In genomic region chr12:122506393-122506938, GRCh38 we compare ENCODE assay signal across 9 cellular contexts.
"Had no signal": no experiment of that assay in that cellular context is flagged by ENCODE, and none has a peak within 500 bp of the region (broad histone marks: within the 10 kb centered on the region; RNA-seq: fewer than 3 reads in every experiment).

No MANE protein-coding gene starts in this region.

- H3K4me1 Mint-ChIP-seq: endodermal cell had no signal

- DNase-seq: activated CD8-positive, alpha-beta memory T cell treated with anti-CD3 and anti-CD28 coated beads for 24 hours; activated naive CD4-positive, alpha-beta T cell treated with anti-CD3 and anti-CD28 coated beads, Interleukin-2, amount 10 ng/mL, durations not matched to agents 7 days and 5 days; amniotic stem cell; left ventricle myocardium superior; mesenchymal stem cell; T-helper 2 cell had no signal

- H3K27me3 Mint-ChIP-seq: activated naive CD4-positive, alpha-beta T cell treated with anti-CD3 and anti-CD28 coated beads, Interleukin-2, amount 10 ng/mL, durations not matched to agents 7 days and 5 days; brain had no signal

- H3K27ac Mint-ChIP-seq: activated naive CD4-positive, alpha-beta T cell treated with anti-CD3 and anti-CD28 coated beads, Interleukin-2, amount 10 ng/mL, durations not matched to agents 7 days and 5 days; endodermal cell had no signal

- H3K9me3 Mint-ChIP-seq: activated naive CD4-positive, alpha-beta T cell treated with anti-CD3 and anti-CD28 coated beads, Interleukin-2, amount 10 ng/mL, durations not matched to agents 7 days and 5 days; brain; endodermal cell had no signal

- ATAC-seq: activated CD4-positive, CD25-positive, alpha-beta regulatory T cell treated with anti-CD3 and anti-CD28 coated beads, Interleukin-2, amount 50 U/mL, for 24 hours; left ventricle myocardium superior had no signal

- H3K4me3 Mint-ChIP-seq: activated naive CD4-positive, alpha-beta T cell treated with anti-CD3 and anti-CD28 coated beads, Interleukin-2, amount 10 ng/mL, durations not matched to agents 7 days and 5 days; brain; endodermal cell had no signal
